27 cellular contexts compared by ENCODE assay signal in genomic region chr3:76352069-76352847, GRCh38.
DNase-seq lines count a peak whose midpoint lies in the region; FAIRE-seq and TF ChIP-seq lines count a peak whose summit lies in the region.
"Had no signal": no experiment of that assay in that cellular context is flagged by ENCODE, and none has a peak within 500 bp of the region (broad histone marks: within the 10 kb centered on the region; RNA-seq: fewer than 3 reads in every experiment).

No MANE protein-coding gene starts in this region.

- H3K79me2 ChIP-seq in smooth muscle cell (ENCODE audit: low read depth), result no peaks in the 10 kb centered on the region
- H3K79me2 ChIP-seq in neural progenitor cell (ENCODE audit: low read depth), result no peaks in the 10 kb centered on the region

- H3K36me3 Mint-ChIP-seq in neural progenitor cell, result no peaks in the 10 kb centered on the region
- H3K36me3 Mint-ChIP-seq: activated naive CD4-positive, alpha-beta T cell treated with anti-CD3 and anti-CD28 coated beads, Interleukin-2, amount 10 ng/mL, durations not matched to agents 7 days and 5 days; stimulated activated effector memory CD8-positive, alpha-beta T cell treated with anti-CD3 and anti-CD28 coated beads, Interleukin-12 subunit alpha, Interleukin-12 subunit beta, amount 100 ng/mL, for 72 hours had no signal

- H3K27me3 ChIP-seq in HAP-1 (ENCODE audit: low read depth), result no peaks in the 10 kb centered on the region
- H3K27me3 ChIP-seq in smooth muscle cell (ENCODE audit: low read depth), result no peaks in the 10 kb centered on the region
- H3K27me3 ChIP-seq in small intestine (ENCODE audit: control insufficient read depth in 2 of 2, insufficient read depth in 2 of 2, low read length in 2 of 2), result no peaks in the 10 kb centered on the region
- H3K27me3 ChIP-seq in neural progenitor cell, result no peaks in the 10 kb centered on the region
- H3K27me3 ChIP-seq: esophagus muscularis mucosa, gastroesophageal sphincter had no signal

- H4K20me1 ChIP-seq in smooth muscle cell (ENCODE audit: low read depth), result no peaks in the 10 kb centered on the region
- no peaks in the 10 kb centered on the region for H4K20me1 ChIP-seq in neural progenitor cell (ENCODE audit: low read depth)

- H3K4me2 ChIP-seq in smooth muscle cell (no peak overlapping the region), neural progenitor cell (no peak overlapping the region)

- no peak overlapping the region for H3K4me3 Mint-ChIP-seq in neural progenitor cell
- H3K4me3 Mint-ChIP-seq: activated naive CD4-positive, alpha-beta T cell treated with anti-CD3 and anti-CD28 coated beads, Interleukin-2, amount 10 ng/mL, durations not matched to agents 7 days and 5 days; activated T-helper 1 cell treated with anti-CD3 and anti-CD28 coated beads, Interleukin-12 subunit alpha, Interleukin-12 subunit beta, Interleukin-2, Interleukin-4 antibody, amounts not matched to agents 30 ng/mL and 10 ng/mL and 1 ng/mL, durations not matched to agents 14 hours and 24 hours and 36 hours; stimulated activated effector memory CD8-positive, alpha-beta T cell treated with anti-CD3 and anti-CD28 coated beads, Interleukin-12 subunit alpha, Interleukin-12 subunit beta, amount 100 ng/mL, for 72 hours; T-helper 2 cell treated with Interferon-gamma antibody and Interleukin-4, amounts not matched to agents 5 μg/mL and 100 μg/mL, for 36 hours had no signal

- H3K9me3 ChIP-seq in HAP-1 (no peaks in the 10 kb centered on the region), smooth muscle cell (replicated peaks; ENCODE audit: low read depth) (no peaks in the 10 kb centered on the region), small intestine (ENCODE audit: control insufficient read depth, low read depth) (no peaks in the 10 kb centered on the region), neural progenitor cell (ENCODE audit: low read depth) (no peaks in the 10 kb centered on the region)
- H3K9me3 ChIP-seq: esophagus muscularis mucosa, gastroesophageal sphincter, lower lobe of right lung, psoas muscle had no signal

- no peak overlapping the region for H3K27ac Mint-ChIP-seq in neural progenitor cell
- H3K27ac Mint-ChIP-seq: activated naive CD4-positive, alpha-beta T cell treated with anti-CD3 and anti-CD28 coated beads, Interleukin-2, amount 10 ng/mL, durations not matched to agents 7 days and 5 days; activated T-helper 1 cell treated with anti-CD3 and anti-CD28 coated beads, Interleukin-12 subunit alpha, Interleukin-12 subunit beta, Interleukin-2, Interleukin-4 antibody, amounts not matched to agents 30 ng/mL and 10 ng/mL and 1 ng/mL, durations not matched to agents 14 hours and 24 hours and 36 hours; stimulated activated effector memory CD8-positive, alpha-beta T cell treated with anti-CD3 and anti-CD28 coated beads, Interleukin-12 subunit alpha, Interleukin-12 subunit beta, amount 100 ng/mL, for 72 hours; T-helper 2 cell treated with Interferon-gamma antibody and Interleukin-4, amounts not matched to agents 5 μg/mL and 100 μg/mL, for 36 hours had no signal

- H3K4me1 ChIP-seq in HAP-1 (peaks cover 17% of the 10 kb centered on the region), smooth muscle cell (ENCODE audit: low read depth) (no peaks in the 10 kb centered on the region), small intestine (ENCODE audit: control insufficient read depth in 2 of 2, insufficient read depth in 1 of 2, low read depth in 1 of 2, low read length in 1 of 2) (no peaks in the 10 kb centered on the region), neural progenitor cell (peaks cover 4% of the 10 kb centered on the region)
- H3K4me1 ChIP-seq: gastroesophageal sphincter, lower lobe of right lung, psoas muscle had no signal

- H3K9me3 Mint-ChIP-seq in neural progenitor cell, result no peaks in the 10 kb centered on the region

- no peak for FAIRE-seq in small intestine (lab: Jason Lieb, UNC)
- FAIRE-seq: bronchial epithelial cell, colon, urothelium cell line had no signal

- in situ Hi-C loops in HAP-1 (cut with MboI; ENCODE audit: low sequenced_read_pairs), result no loop called here

- DNase-seq in HAP-1 (ENCODE audit: low spot score in 2 of 2) (peak; percentile 9 to 22), NCI-H82 treated with DMSO at 0.1 percent for 48 hours (lab: John Stamatoyannopoulos, UW; ENCODE audit: unreplicated experiment) (peak; percentile 4), UCSD-AML1 (lab: John Stamatoyannopoulos, UW; ENCODE audit: unreplicated experiment) (peak; percentile 8), smooth muscle cell (lab: John Stamatoyannopoulos, UW; ENCODE audit: unreplicated experiment) (no peak), small intestine (no peak), neural progenitor cell (ENCODE audit: low spot score) (no peak)
- no peak for DNase-seq in NK-92 treated with Interleukin-12 subunit alpha and Interleukin-12 subunit beta, amount 100 ng/mL, for 24 hours (lab: John Stamatoyannopoulos, UW)
- DNase-seq: activated naive CD4-positive, alpha-beta T cell treated with anti-CD3 and anti-CD28 coated beads, Interleukin-2, amount 10 ng/mL, durations not matched to agents 7 days and 5 days; amniotic stem cell; effector memory CD4-positive, alpha-beta T cell; EL; hypothalamus; lower lobe of right lung; NCI-H1105; NCI-H2029; NCI-H345; psoas muscle; stimulated activated CD4-positive, alpha-beta T cell treated with anti-CD3 and anti-CD28 coated beads, Interleukin-2, amount 100 ng/mL, for 24 hours had no signal

- H3K9ac ChIP-seq in smooth muscle cell (ENCODE audit: low read depth) (no peak overlapping the region), neural progenitor cell (no peak overlapping the region)

- H3K4me1 Mint-ChIP-seq in neural progenitor cell, result no peaks in the 10 kb centered on the region
- H3K4me1 Mint-ChIP-seq: activated naive CD4-positive, alpha-beta T cell treated with anti-CD3 and anti-CD28 coated beads, Interleukin-2, amount 10 ng/mL, durations not matched to agents 7 days and 5 days; stimulated activated effector memory CD8-positive, alpha-beta T cell treated with anti-CD3 and anti-CD28 coated beads, Interleukin-12 subunit alpha, Interleukin-12 subunit beta, amount 100 ng/mL, for 72 hours had no signal

- TF ChIP-seq CTCF in smooth muscle cell (IDR thresholded peaks at IDR 0.05; ENCODE audit: borderline replicate concordance, insufficient read depth, poor library complexity, severe bottlenecking) (no peak), neural progenitor cell (IDR thresholded peaks at IDR 0.05) (no peak)

- H2AFZ ChIP-seq in smooth muscle cell (ENCODE audit: low read depth) (peak overlapping the region; percentile 27), neural progenitor cell (replicated peaks) (no peak overlapping the region)

- WGBS in smooth muscle cell (ENCODE audit: low lambda C conversion rate), result 82% methylated on average over 3 of the region's 3 CpGs
- WGBS in small intestine, 3 donors, result 65 to 82% (median 68%) methylated on average over 3 of the region's 3 CpGs

- H3K36me3 ChIP-seq in HAP-1 (replicated peaks) (no peaks in the 10 kb centered on the region), smooth muscle cell (ENCODE audit: low read depth) (no peaks in the 10 kb centered on the region), small intestine (ENCODE audit: control insufficient read depth in 2 of 2, insufficient read depth in 2 of 2, low read length in 2 of 2) (no peaks in the 10 kb centered on the region), neural progenitor cell (no peaks in the 10 kb centered on the region)
- H3K36me3 ChIP-seq: esophagus muscularis mucosa, gastroesophageal sphincter, lower lobe of right lung had no signal

- H3K27me3 Mint-ChIP-seq in neural progenitor cell (ENCODE audit: insufficient read depth, low read depth), result no peaks in the 10 kb centered on the region
- H3K27me3 Mint-ChIP-seq: activated naive CD4-positive, alpha-beta T cell treated with anti-CD3 and anti-CD28 coated beads, Interleukin-2, amount 10 ng/mL, durations not matched to agents 7 days and 5 days had no signal

- H3F3A ChIP-seq in smooth muscle cell (ENCODE audit: low read depth), result no peaks in the 10 kb centered on the region
- no peaks in the 10 kb centered on the region for H3F3A ChIP-seq in neural progenitor cell (ENCODE audit: low read depth)

- H3K27ac ChIP-seq in smooth muscle cell (ENCODE audit: low read depth) (no peak overlapping the region), small intestine (ENCODE audit: low read depth in 1 of 2, low read length in 1 of 2) (no peak overlapping the region), neural progenitor cell (no peak overlapping the region)
- H3K27ac ChIP-seq: esophagus muscularis mucosa, gastroesophageal sphincter, lower lobe of right lung, psoas muscle, RWPE1 had no signal

- H3K4me3 ChIP-seq in HAP-1 (no peak overlapping the region), smooth muscle cell (no peak overlapping the region), small intestine (ENCODE audit: low read depth in 1 of 2, low read length in 2 of 2) (no peak overlapping the region), neural progenitor cell (no peak overlapping the region)
- H3K4me3 ChIP-seq: esophagus muscularis mucosa, gastroesophageal sphincter, lower lobe of right lung, psoas muscle had no signal

Comparison
In these comparisons a context has a peak if more than half of its experiments do, and no peak if none do; other contexts are left out.
1. DNase-seq: peak in HAP-1 (2 of 2), NCI-H82 treated with DMSO at 0.1 percent for 48 hours (single experiment) and UCSD-AML1 (single experiment); none in smooth muscle cell (single experiment), small intestine (single experiment), neural progenitor cell (single experiment) and NK-92 treated with Interleukin-12 subunit alpha and Interleukin-12 subunit beta, amount 100 ng/mL, for 24 hours (single experiment).